Comparison of ENCODE assay signal across 8 cellular contexts in genomic region chr21:43789276-43790052, GRCh38. TPM values are rescaled to one million over a fixed set of nuclear protein-coding genes. Genes with fewer than 3 reads are reported as not detected.
DNase-seq lines count a peak whose midpoint lies in the region; ATAC-seq and TF ChIP-seq lines count a peak whose summit lies in the region.

Gene RRP1, plus strand, starts transcription at chr21:43789577. Its CDS starts 53 bp downstream, at chr21:43789630.

- POLR2A ChIA-PET in SK-N-SH (lab: Yijun Ruan, JAX) = interaction anchor here (0.6 to 1.2 kb wide), 4 partner anchors 16 to 223 kb away, joined by 3 read pairs; partner anchors contain the start of genes HSF2BP and TRAPPC10

- DNase-seq in GM10266 (ENCODE audit: extremely low spot score) (peak; percentile 99), NCI-H1092 (lab: John Stamatoyannopoulos, UW) (peak; percentile 85), SK-N-SH (peak; percentile 99), globus pallidus (ENCODE audit: low spot score) (peak; percentile 89), omental fat pad (ENCODE audit: low spot score) (peak; percentile 86)
- peak; percentile 92 for DNase-seq in activated naive CD4-positive, alpha-beta T cell treated with anti-CD3 and anti-CD28 coated beads, Interleukin-2, amount 50 U/mL, for 16 hours

- peak; percentile 30; the same call in 1 of the 2 replicates for TF ChIP-seq RAD21 in SK-N-SH (IDR thresholded peaks at IDR 0.05; ENCODE audit: low read length)

- CTCF ChIA-PET in SK-N-SH (lab: Yijun Ruan, JAX) = interaction anchor here (0.6 to 2.0 kb wide), 16 partner anchors 10 to 493 kb away, joined by 3 to 9 read pairs (median 4); no protein-coding TSS in a partner anchor

- TF ChIP-seq EP300 in SK-N-SH (IDR thresholded peaks at IDR 0.05; ENCODE audit: borderline replicate concordance in 1 of 2, low read depth in 1 of 2, low read length in 1 of 2) = no peak

- H3K9me3 ChIP-seq in SK-N-SH = no peaks in the 10 kb centered on the region

- 2% methylated on average over 15 of the region's 84 CpGs for WGBS in SK-N-SH (ENCODE audit: low lambda C conversion rate)

- H3F3A ChIP-seq in SK-N-SH (replicated peaks; ENCODE audit: insufficient read depth) = peaks cover 10% of the 10 kb centered on the region

- peak within 1 kb of the TSS; percentile 80 to 99 for H3K4me3 ChIP-seq in SK-N-SH (ENCODE audit: low read depth in 2 of 2, low read length in 1 of 2)

- TF ChIP-seq CTCF in GM10266 (IDR thresholded peaks at IDR 0.05; ENCODE audit: control insufficient read depth, insufficient read depth, low read depth, missing control alignments) = peak; percentile 100
- peak; percentile 72 for TF ChIP-seq CTCF in SK-N-SH (IDR thresholded peaks at IDR 0.05)
- peak in 2 of 3 donors; percentile 100 for TF ChIP-seq CTCF in omental fat pad (IDR thresholded peaks at IDR 0.05)

- peaks cover 18 to 29% of the 10 kb centered on the region in 2 experiments for H3K36me3 ChIP-seq in SK-N-SH (replicated peaks in 1 of 2; ENCODE audit: control insufficient read depth in 1 of 2, insufficient read depth in 2 of 2, low read length in 1 of 2)

- H3K27ac ChIP-seq in SK-N-SH (ENCODE audit: low read depth in 2 of 2, low read length in 1 of 2) (peak within 1 kb of the TSS; percentile 77 to 88), temporal lobe (ENCODE audit: low read depth, low read length) (peak within 1 kb of the TSS; percentile 82)

- H3K27me3 ChIP-seq in SK-N-SH (ENCODE audit: insufficient read depth) = no peaks in the 10 kb centered on the region

- H3K9me2 ChIP-seq in SK-N-SH = no peaks in the 10 kb centered on the region

- peak; percentile 77 for ATAC-seq in HG02588 (IDR thresholded peaks at IDR 0.05; ENCODE audit: unreplicated experiment)
- peak; percentile 95 for ATAC-seq in omental fat pad (ENCODE audit: low FRiP score)

- H2AFZ ChIP-seq in SK-N-SH (ENCODE audit: low read depth) = peak within 1 kb of the TSS; percentile 91

- peak within 1 kb of the TSS; percentile 80 for H3K9ac ChIP-seq in SK-N-SH

- H3K4me1 ChIP-seq in SK-N-SH (ENCODE audit: control insufficient read depth in 1 of 2, insufficient read depth in 2 of 2, low read depth in 1 of 2, low read length in 1 of 2) = peaks cover 10 to 11% of the 10 kb centered on the region in 2 experiments; a peak in 2 of 4 replicates

- H3K4me2 ChIP-seq in SK-N-SH = peak within 1 kb of the TSS; percentile 94

- H3K79me2 ChIP-seq in SK-N-SH (ENCODE audit: insufficient read depth) = peaks cover 51% of the 10 kb centered on the region

- peaks cover 4% of the 10 kb centered on the region for H4K20me1 ChIP-seq in SK-N-SH (ENCODE audit: insufficient read depth)

TF ChIP-seq in SK-N-SH, 30 proteins besides CTCF, POLR2A, EP300 and RAD21 (continues in another document):
- TF ChIP-seq SIN3A (IDR thresholded peaks at IDR 0.05; ENCODE audit: borderline replicate concordance, low read depth, low read length) (peak; percentile 64; the same call in 1 of the 2 replicates), MEF2A (IDR thresholded peaks at IDR 0.05; ENCODE audit: borderline replicate concordance, low read depth) (no peak), MXI1 (IDR thresholded peaks at IDR 0.05; ENCODE audit: low read depth, low read length) (peak; percentile 96), GATA2 (CRISPR knock-in tag; IDR thresholded peaks at IDR 0.05) (no peak), RCOR1 (IDR thresholded peaks at IDR 0.05; ENCODE audit: low read length) (no peak), CHD2 (IDR thresholded peaks at IDR 0.05; ENCODE audit: low read length, partially characterized antibody) (peak; percentile 81), TCF12 (IDR thresholded peaks at IDR 0.05) (no peak), YY1 (IDR thresholded peaks at IDR 0.05; ENCODE audit: low read depth) (no peak), RXRA (IDR thresholded peaks at IDR 0.05; ENCODE audit: borderline replicate concordance, low read depth) (no peak), SMC3 (IDR thresholded peaks at IDR 0.05; ENCODE audit: low read depth, low read length) (peak; percentile 49), USF2 (IDR thresholded peaks at IDR 0.05; ENCODE audit: borderline replicate concordance, low read depth, low read length) (no peak), NRF1 (IDR thresholded peaks at IDR 0.05; ENCODE audit: low read depth, low read length) (peak; percentile 99), NFIC (IDR thresholded peaks at IDR 0.05; ENCODE audit: borderline replicate concordance) (no peak), TEAD4 (IDR thresholded peaks at IDR 0.05; ENCODE audit: borderline replicate concordance, insufficient read depth) (no peak), USF1 (IDR thresholded peaks at IDR 0.05; ENCODE audit: borderline replicate concordance, low read depth) (no peak), POLR2AphosphoS5 (IDR thresholded peaks at IDR 0.05; ENCODE audit: low read depth, low read length) (peak; percentile 93; the same call in 1 of the 2 replicates), TAF1 (IDR thresholded peaks at IDR 0.05; ENCODE audit: borderline replicate concordance, low read depth, low read length) (no peak; the same call in 1 of the 2 replicates), RFX5 (IDR thresholded peaks at IDR 0.05; ENCODE audit: low read length) (no peak), FOXJ3 (CRISPR knock-in tag; IDR thresholded peaks at IDR 0.05) (no peak), FOSL2 (IDR thresholded peaks at IDR 0.05; ENCODE audit: borderline replicate concordance, low read depth) (no peak), JUND (IDR thresholded peaks at IDR 0.05) (no peak), FOXM1 (IDR thresholded peaks at IDR 0.05; ENCODE audit: low read depth) (no peak), ZBTB33 (IDR thresholded peaks at IDR 0.05; ENCODE audit: borderline replicate concordance, low read depth) (no peak), IRF3 (IDR thresholded peaks at IDR 0.05; ENCODE audit: low read depth, low read length) (no peak)
- TF ChIP-seq, protein P1, sequence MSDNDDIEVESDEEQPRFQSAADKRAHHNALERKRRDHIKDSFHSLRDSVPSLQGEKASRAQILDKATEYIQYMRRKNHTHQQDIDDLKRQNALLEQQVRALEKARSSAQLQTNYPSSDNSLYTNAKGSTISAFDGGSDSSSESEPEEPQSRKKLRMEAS (IDR thresholded peaks at IDR 0.05; ENCODE audit: low read depth) = peak; percentile 89
- TF ChIP-seq, protein P2, sequence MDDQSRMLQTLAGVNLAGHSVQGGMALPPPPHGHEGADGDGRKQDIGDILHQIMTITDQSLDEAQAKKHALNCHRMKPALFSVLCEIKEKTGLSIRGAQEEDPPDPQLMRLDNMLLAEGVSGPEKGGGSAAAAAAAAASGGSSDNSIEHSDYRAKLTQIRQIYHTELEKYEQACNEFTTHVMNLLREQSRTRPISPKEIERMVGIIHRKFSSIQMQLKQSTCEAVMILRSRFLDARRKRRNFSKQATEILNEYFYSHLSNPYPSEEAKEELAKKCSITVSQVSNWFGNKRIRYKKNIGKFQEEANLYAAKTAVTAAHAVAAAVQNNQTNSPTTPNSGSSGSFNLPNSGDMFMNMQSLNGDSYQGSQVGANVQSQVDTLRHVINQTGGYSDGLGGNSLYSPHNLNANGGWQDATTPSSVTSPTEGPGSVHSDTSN (IDR thresholded peaks at IDR 0.05) = no peak

RNA-seq across cellular contexts. Expression of gene RRP1, which starts in this region (rescaled TPM):
- polyA plus RNA-seq in SK-N-SH (2012; rRNA removed) = 12.0 and 22.7 TPM in 2 replicates
- polyA plus RNA-seq in SK-N-SH (2012; cell fraction: cytosol; rRNA removed) = 12.0 and 14.8 TPM in 2 replicates
- polyA plus RNA-seq in SK-N-SH (2012; cell fraction: nucleus; rRNA removed) = 46.0 and 48.9 TPM in 2 replicates
- total RNA-seq in omental fat pad (10 to 100 TPM; 22.0 to 66.8 (median 25.4) TPM), temporal lobe (12.3 TPM)

Comparison
In these comparisons a context has a peak if more than half of its experiments do, and no peak if none do; other contexts are left out.
1. Peak in every context shown above with its lines: DNase-seq, ATAC-seq, H3K4me3 ChIP-seq and H3K27ac ChIP-seq.